ENCODE assay signal across 1 cellular context in the genomic region with DNA sequence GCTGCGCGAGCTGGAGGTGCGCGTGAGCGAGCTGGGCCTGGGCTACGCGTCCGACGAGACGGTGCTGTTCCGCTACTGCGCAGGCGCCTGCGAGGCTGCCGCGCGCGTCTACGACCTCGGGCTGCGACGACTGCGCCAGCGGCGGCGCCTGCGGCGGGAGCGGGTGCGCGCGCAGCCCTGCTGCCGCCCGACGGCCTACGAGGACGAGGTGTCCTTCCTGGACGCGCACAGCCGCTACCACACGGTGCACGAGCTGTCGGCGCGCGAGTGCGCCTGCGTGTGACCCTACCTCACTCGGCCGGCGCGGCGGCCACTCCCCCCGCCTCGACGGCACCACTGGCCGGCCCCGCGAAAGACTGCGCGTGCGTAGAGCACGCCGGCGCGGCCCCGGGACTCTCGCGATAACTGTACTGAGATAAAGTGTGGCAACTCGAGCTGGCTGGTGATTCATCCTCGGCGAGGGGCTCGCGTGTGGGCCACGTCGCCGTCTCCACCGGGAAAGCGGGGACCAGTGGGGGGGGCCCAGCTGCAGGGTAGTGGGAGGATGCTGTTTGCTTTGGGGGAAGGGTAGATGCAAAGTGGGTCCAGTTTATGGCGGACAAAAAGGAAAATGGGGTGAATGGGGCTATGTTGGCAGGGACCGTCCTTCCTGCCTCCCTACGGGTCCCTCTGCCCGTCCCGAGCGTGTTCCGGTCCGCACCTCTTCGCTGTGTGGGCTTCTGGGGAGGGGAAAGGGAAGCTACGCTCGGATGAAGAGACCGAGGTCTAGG.
TF ChIP-seq lines count a peak whose summit lies in the region.

No MANE protein-coding gene starts in this region.

TF ChIP-seq in HepG2, 621 proteins besides CTCF, POLR2A, EP300 and RAD21 (continued from another document and continues in another):
- TF ChIP-seq, protein P1, sequence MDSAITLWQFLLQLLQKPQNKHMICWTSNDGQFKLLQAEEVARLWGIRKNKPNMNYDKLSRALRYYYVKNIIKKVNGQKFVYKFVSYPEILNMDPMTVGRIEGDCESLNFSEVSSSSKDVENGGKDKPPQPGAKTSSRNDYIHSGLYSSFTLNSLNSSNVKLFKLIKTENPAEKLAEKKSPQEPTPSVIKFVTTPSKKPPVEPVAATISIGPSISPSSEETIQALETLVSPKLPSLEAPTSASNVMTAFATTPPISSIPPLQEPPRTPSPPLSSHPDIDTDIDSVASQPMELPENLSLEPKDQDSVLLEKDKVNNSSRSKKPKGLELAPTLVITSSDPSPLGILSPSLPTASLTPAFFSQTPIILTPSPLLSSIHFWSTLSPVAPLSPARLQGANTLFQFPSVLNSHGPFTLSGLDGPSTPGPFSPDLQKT (CRISPR knock-in tag; IDR thresholded peaks at IDR 0.05; ENCODE audit: borderline replicate concordance), result no peak
- peak; percentile 64 for TF ChIP-seq FOXA3 (CRISPR knock-in tag; IDR thresholded peaks at IDR 0.05)
- TF ChIP-seq SPEN (CRISPR knock-in tag; IDR thresholded peaks at IDR 0.05; ENCODE audit: low read depth), result no peak; the same call in none of the 2 replicates
- TF ChIP-seq STAT5B (CRISPR knock-in tag; IDR thresholded peaks at IDR 0.05), result no peak
- TF ChIP-seq, protein P2, sequence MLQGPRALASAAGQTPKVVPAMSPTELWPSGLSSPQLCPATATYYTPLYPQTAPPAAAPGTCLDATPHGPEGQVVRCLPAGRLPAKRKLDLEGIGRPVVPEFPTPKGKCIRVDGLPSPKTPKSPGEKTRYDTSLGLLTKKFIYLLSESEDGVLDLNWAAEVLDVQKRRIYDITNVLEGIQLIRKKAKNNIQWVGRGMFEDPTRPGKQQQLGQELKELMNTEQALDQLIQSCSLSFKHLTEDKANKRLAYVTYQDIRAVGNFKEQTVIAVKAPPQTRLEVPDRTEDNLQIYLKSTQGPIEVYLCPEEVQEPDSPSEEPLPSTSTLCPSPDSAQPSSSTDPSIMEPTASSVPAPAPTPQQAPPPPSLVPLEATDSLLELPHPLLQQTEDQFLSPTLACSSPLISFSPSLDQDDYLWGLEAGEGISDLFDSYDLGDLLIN (CRISPR knock-in tag; IDR thresholded peaks at IDR 0.05; ENCODE audit: borderline replicate concordance), result no peak
- TF ChIP-seq MYNN (CRISPR knock-in tag; IDR thresholded peaks at IDR 0.05; ENCODE audit: low read depth), result peak; percentile 83; the same call in 1 of the 2 replicates
- TF ChIP-seq, protein P3, sequence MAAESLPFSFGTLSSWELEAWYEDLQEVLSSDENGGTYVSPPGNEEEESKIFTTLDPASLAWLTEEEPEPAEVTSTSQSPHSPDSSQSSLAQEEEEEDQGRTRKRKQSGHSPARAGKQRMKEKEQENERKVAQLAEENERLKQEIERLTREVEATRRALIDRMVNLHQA (CRISPR knock-in tag; IDR thresholded peaks at IDR 0.05), result no peak
- 0 out of 2 replicates have a peak, but pooled peaks have one; percentile 9 for TF ChIP-seq ZNF7 (CRISPR knock-in tag; IDR thresholded peaks at IDR 0.05)
- peak; percentile 54; the same call in 1 of the 2 replicates for TF ChIP-seq ZNF788 (CRISPR knock-in tag; IDR thresholded peaks at IDR 0.05; ENCODE audit: borderline replicate concordance)
- TF ChIP-seq, protein P4, sequence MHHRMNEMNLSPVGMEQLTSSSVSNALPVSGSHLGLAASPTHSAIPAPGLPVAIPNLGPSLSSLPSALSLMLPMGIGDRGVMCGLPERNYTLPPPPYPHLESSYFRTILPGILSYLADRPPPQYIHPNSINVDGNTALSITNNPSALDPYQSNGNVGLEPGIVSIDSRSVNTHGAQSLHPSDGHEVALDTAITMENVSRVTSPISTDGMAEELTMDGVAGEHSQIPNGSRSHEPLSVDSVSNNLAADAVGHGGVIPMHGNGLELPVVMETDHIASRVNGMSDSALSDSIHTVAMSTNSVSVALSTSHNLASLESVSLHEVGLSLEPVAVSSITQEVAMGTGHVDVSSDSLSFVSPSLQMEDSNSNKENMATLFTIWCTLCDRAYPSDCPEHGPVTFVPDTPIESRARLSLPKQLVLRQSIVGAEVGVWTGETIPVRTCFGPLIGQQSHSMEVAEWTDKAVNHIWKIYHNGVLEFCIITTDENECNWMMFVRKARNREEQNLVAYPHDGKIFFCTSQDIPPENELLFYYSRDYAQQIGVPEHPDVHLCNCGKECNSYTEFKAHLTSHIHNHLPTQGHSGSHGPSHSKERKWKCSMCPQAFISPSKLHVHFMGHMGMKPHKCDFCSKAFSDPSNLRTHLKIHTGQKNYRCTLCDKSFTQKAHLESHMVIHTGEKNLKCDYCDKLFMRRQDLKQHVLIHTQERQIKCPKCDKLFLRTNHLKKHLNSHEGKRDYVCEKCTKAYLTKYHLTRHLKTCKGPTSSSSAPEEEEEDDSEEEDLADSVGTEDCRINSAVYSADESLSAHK (CRISPR knock-in tag; IDR thresholded peaks at IDR 0.05; ENCODE audit: borderline replicate concordance), result no peak
- peak; percentile 56; the same call in 1 of the 2 replicates for TF ChIP-seq ZBTB3 (CRISPR knock-in tag; IDR thresholded peaks at IDR 0.05; ENCODE audit: borderline replicate concordance, low read depth)
- peak; percentile 82; the same call in 1 of the 2 replicates for TF ChIP-seq NFKBIZ (CRISPR knock-in tag; IDR thresholded peaks at IDR 0.05)
- TF ChIP-seq, protein P5, sequence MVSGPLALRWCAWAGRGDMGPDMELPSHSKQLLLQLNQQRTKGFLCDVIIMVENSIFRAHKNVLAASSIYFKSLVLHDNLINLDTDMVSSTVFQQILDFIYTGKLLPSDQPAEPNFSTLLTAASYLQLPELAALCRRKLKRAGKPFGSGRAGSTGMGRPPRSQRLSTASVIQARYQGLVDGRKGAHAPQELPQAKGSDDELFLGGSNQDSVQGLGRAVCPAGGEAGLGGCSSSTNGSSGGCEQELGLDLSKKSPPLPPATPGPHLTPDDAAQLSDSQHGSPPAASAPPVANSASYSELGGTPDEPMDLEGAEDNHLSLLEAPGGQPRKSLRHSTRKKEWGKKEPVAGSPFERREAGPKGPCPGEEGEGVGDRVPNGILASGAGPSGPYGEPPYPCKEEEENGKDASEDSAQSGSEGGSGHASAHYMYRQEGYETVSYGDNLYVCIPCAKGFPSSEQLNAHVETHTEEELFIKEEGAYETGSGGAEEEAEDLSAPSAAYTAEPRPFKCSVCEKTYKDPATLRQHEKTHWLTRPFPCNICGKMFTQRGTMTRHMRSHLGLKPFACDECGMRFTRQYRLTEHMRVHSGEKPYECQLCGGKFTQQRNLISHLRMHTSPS (CRISPR knock-in tag; IDR thresholded peaks at IDR 0.05; ENCODE audit: low read depth), result peak; percentile 57; the same call in 1 of the 2 replicates
- TF ChIP-seq ZNF629 (CRISPR knock-in tag; conservative IDR thresholded peaks at IDR 0.05), result no peak
- peak; percentile 82; the same call in 1 of the 2 replicates for TF ChIP-seq TAF1 (CRISPR knock-in tag; IDR thresholded peaks at IDR 0.05)
- peak; percentile 85 for TF ChIP-seq PTBP1 (IDR thresholded peaks at IDR 0.05; ENCODE audit: low read depth, low read length, poor library complexity, severe bottlenecking)
- peak; percentile 75; the same call in 1 of the 2 replicates for TF ChIP-seq NR2F2 (IDR thresholded peaks at IDR 0.05; ENCODE audit: borderline replicate concordance, low read depth)
- TF ChIP-seq JUN (CRISPR knock-in tag; IDR thresholded peaks at IDR 0.05), result peak; percentile 94
- TF ChIP-seq CEBPG (CRISPR knock-in tag; IDR thresholded peaks at IDR 0.05), result peak; percentile 75
- TF ChIP-seq MATR3 (CRISPR knock-in tag; IDR thresholded peaks at IDR 0.05), result no peak
- TF ChIP-seq ZNF567 (CRISPR knock-in tag; IDR thresholded peaks at IDR 0.05; ENCODE audit: borderline replicate concordance), result 0 out of 2 replicates have a peak, but pooled peaks have one; percentile 28
- 0 out of 2 replicates have a peak, but pooled peaks have one; percentile 54 for TF ChIP-seq MZF1 (CRISPR knock-in tag; IDR thresholded peaks at IDR 0.05; ENCODE audit: borderline replicate concordance)
- no peak for TF ChIP-seq ZBTB8A (CRISPR knock-in tag; IDR thresholded peaks at IDR 0.05; ENCODE audit: borderline replicate concordance, low read depth)
- no peak for TF ChIP-seq SMARCC2 (IDR thresholded peaks at IDR 0.05)
- TF ChIP-seq CHD4 (IDR thresholded peaks at IDR 0.05; ENCODE audit: borderline replicate concordance, low read length), result no peak
- TF ChIP-seq, protein P6, sequence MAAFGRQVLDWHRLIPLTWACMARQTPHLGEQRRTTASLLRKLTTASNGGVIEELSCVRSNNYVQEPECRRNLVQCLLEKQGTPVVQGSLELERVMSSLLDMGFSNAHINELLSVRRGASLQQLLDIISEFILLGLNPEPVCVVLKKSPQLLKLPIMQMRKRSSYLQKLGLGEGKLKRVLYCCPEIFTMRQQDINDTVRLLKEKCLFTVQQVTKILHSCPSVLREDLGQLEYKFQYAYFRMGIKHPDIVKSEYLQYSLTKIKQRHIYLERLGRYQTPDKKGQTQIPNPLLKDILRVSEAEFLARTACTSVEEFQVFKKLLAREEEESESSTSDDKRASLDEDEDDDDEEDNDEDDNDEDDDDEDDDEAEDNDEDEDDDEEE (CRISPR knock-in tag; IDR thresholded peaks at IDR 0.05), result no peak; the same call in 1 of the 2 replicates
- TF ChIP-seq ZFP36L2 (CRISPR knock-in tag; IDR thresholded peaks at IDR 0.05), result no peak
- no peak; the same call in 1 of the 2 replicates for TF ChIP-seq ZNF230 (CRISPR knock-in tag; IDR thresholded peaks at IDR 0.05)
- TF ChIP-seq HDAC1 (CRISPR knock-in tag; IDR thresholded peaks at IDR 0.05), result peak; percentile 71; the same call in 1 of the 2 replicates
- TF ChIP-seq, protein P7, sequence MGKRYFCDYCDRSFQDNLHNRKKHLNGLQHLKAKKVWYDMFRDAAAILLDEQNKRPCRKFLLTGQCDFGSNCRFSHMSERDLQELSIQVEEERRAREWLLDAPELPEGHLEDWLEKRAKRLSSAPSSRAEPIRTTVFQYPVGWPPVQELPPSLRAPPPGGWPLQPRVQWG (CRISPR knock-in tag; IDR thresholded peaks at IDR 0.05; ENCODE audit: borderline replicate concordance, low read depth), result no peak
- TF ChIP-seq, protein P8, sequence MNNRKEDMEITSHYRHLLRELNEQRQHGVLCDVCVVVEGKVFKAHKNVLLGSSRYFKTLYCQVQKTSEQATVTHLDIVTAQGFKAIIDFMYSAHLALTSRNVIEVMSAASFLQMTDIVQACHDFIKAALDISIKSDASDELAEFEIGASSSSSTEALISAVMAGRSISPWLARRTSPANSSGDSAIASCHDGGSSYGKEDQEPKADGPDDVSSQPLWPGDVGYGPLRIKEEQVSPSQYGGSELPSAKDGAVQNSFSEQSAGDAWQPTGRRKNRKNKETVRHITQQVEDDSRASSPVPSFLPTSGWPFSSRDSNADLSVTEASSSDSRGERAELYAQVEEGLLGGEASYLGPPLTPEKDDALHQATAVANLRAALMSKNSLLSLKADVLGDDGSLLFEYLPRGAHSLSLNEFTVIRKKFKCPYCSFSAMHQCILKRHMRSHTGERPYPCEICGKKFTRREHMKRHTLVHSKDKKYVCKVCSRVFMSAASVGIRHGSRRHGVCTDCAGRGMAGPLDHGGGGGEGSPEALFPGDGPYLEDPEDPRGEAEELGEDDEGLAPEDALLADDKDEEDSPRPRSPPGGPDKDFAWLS (CRISPR knock-in tag; IDR thresholded peaks at IDR 0.05; ENCODE audit: borderline replicate concordance), result no peak
- TF ChIP-seq, protein P9, sequence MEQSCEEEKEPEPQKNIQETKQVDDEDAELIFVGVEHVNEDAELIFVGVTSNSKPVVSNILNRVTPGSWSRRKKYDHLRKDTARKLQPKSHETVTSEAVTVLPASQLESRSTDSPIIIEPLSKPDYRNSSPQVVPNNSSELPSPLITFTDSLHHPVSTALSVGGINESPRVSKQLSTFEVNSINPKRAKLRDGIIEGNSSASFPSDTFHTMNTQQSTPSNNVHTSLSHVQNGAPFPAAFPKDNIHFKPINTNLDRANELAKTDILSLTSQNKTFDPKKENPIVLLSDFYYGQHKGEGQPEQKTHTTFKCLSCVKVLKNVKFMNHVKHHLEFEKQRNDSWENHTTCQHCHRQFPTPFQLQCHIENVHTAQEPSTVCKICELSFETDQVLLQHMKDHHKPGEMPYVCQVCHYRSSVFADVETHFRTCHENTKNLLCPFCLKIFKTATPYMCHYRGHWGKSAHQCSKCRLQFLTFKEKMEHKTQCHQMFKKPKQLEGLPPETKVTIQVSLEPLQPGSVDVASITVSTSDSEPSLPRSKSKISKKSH (CRISPR knock-in tag; IDR thresholded peaks at IDR 0.05; ENCODE audit: borderline replicate concordance), result peak; percentile 80
- no peak for TF ChIP-seq ZFP36 (IDR thresholded peaks at IDR 0.05; ENCODE audit: borderline replicate concordance, low read depth, low read length, partially characterized antibody)
- peak; percentile 98 for TF ChIP-seq SAFB2 (CRISPR knock-in tag; IDR thresholded peaks at IDR 0.05; ENCODE audit: borderline replicate concordance, low read depth)
- peak; percentile 92 for TF ChIP-seq DNMT1 (CRISPR knock-in tag; IDR thresholded peaks at IDR 0.05)
- no peak for TF ChIP-seq MAFK (conservative IDR thresholded peaks at IDR 0.05 in 1 of 2, IDR thresholded peaks at IDR 0.05 in 1 of 2; ENCODE audit: low read length in 2 of 2)
- TF ChIP-seq ZNF383 (CRISPR knock-in tag; IDR thresholded peaks at IDR 0.05; ENCODE audit: borderline replicate concordance), result no peak
- TF ChIP-seq MAFG (CRISPR knock-in tag; IDR thresholded peaks at IDR 0.05), result no peak
- peak; percentile 34; the same call in 1 of the 2 replicates for TF ChIP-seq SIX1 (CRISPR knock-in tag; IDR thresholded peaks at IDR 0.05; ENCODE audit: borderline replicate concordance)
- TF ChIP-seq, protein P10, sequence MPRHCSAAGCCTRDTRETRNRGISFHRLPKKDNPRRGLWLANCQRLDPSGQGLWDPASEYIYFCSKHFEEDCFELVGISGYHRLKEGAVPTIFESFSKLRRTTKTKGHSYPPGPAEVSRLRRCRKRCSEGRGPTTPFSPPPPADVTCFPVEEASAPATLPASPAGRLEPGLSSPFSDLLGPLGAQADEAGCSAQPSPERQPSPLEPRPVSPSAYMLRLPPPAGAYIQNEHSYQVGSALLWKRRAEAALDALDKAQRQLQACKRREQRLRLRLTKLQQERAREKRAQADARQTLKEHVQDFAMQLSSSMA (CRISPR knock-in tag; IDR thresholded peaks at IDR 0.05), result peak; percentile 81; the same call in 1 of the 2 replicates
- TF ChIP-seq FLYWCH1 (CRISPR knock-in tag; IDR thresholded peaks at IDR 0.05), result 0 out of 2 replicates have a peak, but pooled peaks have one; percentile 66
- no peak for TF ChIP-seq ATAD3A (CRISPR knock-in tag; IDR thresholded peaks at IDR 0.05)
- no peak; the same call in 1 of the 2 replicates for TF ChIP-seq EED (CRISPR knock-in tag; IDR thresholded peaks at IDR 0.05)
- TF ChIP-seq AGO1 (IDR thresholded peaks at IDR 0.05; ENCODE audit: low read depth, low read length, poor library complexity, severe bottlenecking), result peak; percentile 99
- no peak for TF ChIP-seq TOE1 (CRISPR knock-in tag; IDR thresholded peaks at IDR 0.05)
- no peak for TF ChIP-seq JDP2 (CRISPR knock-in tag; IDR thresholded peaks at IDR 0.05; ENCODE audit: borderline replicate concordance)
- no peak for TF ChIP-seq ZNF713 (CRISPR knock-in tag; IDR thresholded peaks at IDR 0.05)
- TF ChIP-seq, protein P11, sequence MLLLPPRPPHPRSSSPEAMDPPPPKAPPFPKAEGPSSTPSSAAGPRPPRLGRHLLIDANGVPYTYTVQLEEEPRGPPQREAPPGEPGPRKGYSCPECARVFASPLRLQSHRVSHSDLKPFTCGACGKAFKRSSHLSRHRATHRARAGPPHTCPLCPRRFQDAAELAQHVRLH (CRISPR knock-in tag; IDR thresholded peaks at IDR 0.05; ENCODE audit: borderline replicate concordance, low read depth), result peak; percentile 91
- no peak for TF ChIP-seq NFE2 (CRISPR knock-in tag; IDR thresholded peaks at IDR 0.05)
- TF ChIP-seq ZMYM4 (CRISPR knock-in tag; IDR thresholded peaks at IDR 0.05), result peak; percentile 97
- TF ChIP-seq ETV6 (CRISPR knock-in tag; conservative IDR thresholded peaks at IDR 0.05), result 0 out of 2 replicates have a peak, but pooled peaks have one; percentile 62
- TF ChIP-seq NFE2L2 (IDR thresholded peaks at IDR 0.05; ENCODE audit: low read length), result no peak
